Comparison of ENCODE assay signal across 14 cellular contexts in genomic region chr5:13325765-13326164, GRCh38.
"Had no signal": no experiment of that assay in that cellular context is flagged by ENCODE, and none has a peak within 500 bp of the region (broad histone marks: within the 10 kb centered on the region; RNA-seq: fewer than 3 reads in every experiment).

No MANE protein-coding gene starts in this region.

- H3K27me3 ChIP-seq: dorsolateral prefrontal cortex, esophagus squamous epithelium, gastrocnemius medialis, heart right ventricle had no signal

- H3K27ac ChIP-seq: dorsolateral prefrontal cortex, esophagus squamous epithelium, gastrocnemius medialis, heart right ventricle, parathyroid adenoma, skin epidermis had no signal

- H3K36me3 ChIP-seq: esophagus squamous epithelium, gastrocnemius medialis, heart right ventricle had no signal

- ATAC-seq: activated CD4-positive, CD25-positive, alpha-beta regulatory T cell treated with anti-CD3 and anti-CD28 coated beads, Interleukin-2, amount 50 U/mL, for 24 hours; activated naive CD4-positive, alpha-beta T cell treated with anti-CD3 and anti-CD28 coated beads, Interleukin-2, amount 50 U/mL, for 72 hours; gastrocnemius medialis; heart right ventricle; naive thymus-derived CD4-positive, alpha-beta T cell had no signal

- H3K9ac ChIP-seq: parathyroid adenoma had no signal

- H3K79me2 ChIP-seq: parathyroid adenoma had no signal

- H2AFZ ChIP-seq: parathyroid adenoma had no signal

- H3K4me1 ChIP-seq: esophagus squamous epithelium, gastrocnemius medialis, heart right ventricle, parathyroid adenoma had no signal

- H3K9me3 ChIP-seq: esophagus squamous epithelium, gastrocnemius medialis had no signal

- H3K4me3 ChIP-seq: dorsolateral prefrontal cortex, esophagus squamous epithelium, gastrocnemius medialis, heart right ventricle, skin epidermis had no signal

- DNase-seq: activated effector memory CD4-positive, alpha-beta T cell treated with Interleukin-2 at 50 U/mL for 16 hours; activated T-cell treated with anti-CD3 and anti-CD28 coated beads, Interleukin-2, amount 50 U/mL, for 1 hour; amniotic stem cell; dorsolateral prefrontal cortex; esophagus squamous epithelium; gastrocnemius medialis; heart right ventricle; kidney; midbrain; naive thymus-derived CD4-positive, alpha-beta T cell had no signal
